Comparison of ENCODE assay signal across 1 cellular context in the genomic region with DNA sequence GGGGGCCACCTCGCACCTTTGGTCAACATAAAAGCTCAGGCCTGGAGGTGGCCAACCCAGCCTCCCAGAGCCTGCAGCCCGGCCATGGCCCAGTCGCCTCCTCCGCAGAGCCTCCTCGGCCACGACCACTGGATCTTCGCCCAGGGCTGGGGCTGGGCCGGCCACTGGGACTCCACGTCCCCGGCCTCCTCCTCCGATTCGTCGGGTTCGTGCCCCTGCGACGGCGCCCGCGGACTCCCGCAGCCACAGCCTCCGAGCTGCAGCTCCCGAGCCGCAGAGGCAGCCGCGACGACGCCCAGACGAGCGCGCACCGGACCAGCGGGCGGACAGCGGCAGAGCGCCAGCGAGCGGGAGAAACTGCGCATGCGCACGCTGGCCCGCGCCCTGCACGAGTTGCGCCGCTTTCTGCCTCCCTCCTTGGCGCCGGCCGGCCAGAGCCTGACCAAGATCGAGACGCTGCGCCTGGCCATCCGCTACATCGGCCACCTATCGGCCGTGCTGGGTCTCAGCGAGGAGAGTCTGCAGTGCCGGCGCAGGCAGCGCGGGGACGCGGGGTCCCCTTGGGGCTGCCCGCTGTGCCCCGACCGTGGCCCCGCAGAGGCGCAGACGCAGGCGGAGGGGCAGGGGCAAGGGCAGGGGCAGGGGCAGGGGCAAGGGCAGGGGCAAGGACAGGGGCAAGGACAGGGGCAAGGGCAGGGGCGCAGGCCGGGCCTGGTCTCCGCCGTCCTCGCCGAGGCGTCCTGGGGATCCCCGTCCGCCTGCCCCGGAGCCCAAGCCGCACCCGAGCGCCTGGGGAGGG.
TF ChIP-seq lines count a peak whose summit lies in the region.

A gene with protein sequence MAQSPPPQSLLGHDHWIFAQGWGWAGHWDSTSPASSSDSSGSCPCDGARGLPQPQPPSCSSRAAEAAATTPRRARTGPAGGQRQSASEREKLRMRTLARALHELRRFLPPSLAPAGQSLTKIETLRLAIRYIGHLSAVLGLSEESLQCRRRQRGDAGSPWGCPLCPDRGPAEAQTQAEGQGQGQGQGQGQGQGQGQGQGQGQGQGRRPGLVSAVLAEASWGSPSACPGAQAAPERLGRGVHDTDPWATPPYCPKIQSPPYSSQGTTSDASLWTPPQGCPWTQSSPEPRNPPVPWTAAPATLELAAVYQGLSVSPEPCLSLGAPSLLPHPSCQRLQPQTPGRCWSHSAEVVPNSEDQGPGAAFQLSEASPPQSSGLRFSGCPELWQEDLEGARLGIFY (plus strand): TSS at position 59 of the 799 bp plus-strand sequence. CDS start 26 bp downstream, at position 85.

TF ChIP-seq in H1, 55 proteins besides CTCF, POLR2A, EP300 and RAD21:
- peak; percentile 78 for TF ChIP-seq NRF1 (IDR thresholded peaks at IDR 0.05; ENCODE audit: low read depth, low read length)
- TF ChIP-seq CTBP2 (IDR thresholded peaks at IDR 0.05; ENCODE audit: borderline replicate concordance, insufficient read depth, insufficient read length, low read length): no peak
- TF ChIP-seq ASH2L (IDR thresholded peaks at IDR 0.05; ENCODE audit: low read length): peak; percentile 38
- peak; percentile 33 for TF ChIP-seq TAF7 (optimal IDR thresholded peaks at IDR 0.05; ENCODE audit: borderline replicate concordance, low read depth, low read length)
- TF ChIP-seq PHF8 (conservative IDR thresholded peaks at IDR 0.05; ENCODE audit: low read depth, low read length): no peak
- TF ChIP-seq KDM4A (IDR thresholded peaks at IDR 0.05; ENCODE audit: low read depth, low read length, severe bottlenecking): peak; percentile 81
- TF ChIP-seq NANOG (IDR thresholded peaks at IDR 0.05; ENCODE audit: insufficient read depth, low read depth, low read length, poor library complexity, severe bottlenecking): peak; percentile 28
- TF ChIP-seq, protein P1, sequence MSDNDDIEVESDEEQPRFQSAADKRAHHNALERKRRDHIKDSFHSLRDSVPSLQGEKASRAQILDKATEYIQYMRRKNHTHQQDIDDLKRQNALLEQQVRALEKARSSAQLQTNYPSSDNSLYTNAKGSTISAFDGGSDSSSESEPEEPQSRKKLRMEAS (IDR thresholded peaks at IDR 0.05): peak; percentile 97
- TF ChIP-seq, protein P2, sequence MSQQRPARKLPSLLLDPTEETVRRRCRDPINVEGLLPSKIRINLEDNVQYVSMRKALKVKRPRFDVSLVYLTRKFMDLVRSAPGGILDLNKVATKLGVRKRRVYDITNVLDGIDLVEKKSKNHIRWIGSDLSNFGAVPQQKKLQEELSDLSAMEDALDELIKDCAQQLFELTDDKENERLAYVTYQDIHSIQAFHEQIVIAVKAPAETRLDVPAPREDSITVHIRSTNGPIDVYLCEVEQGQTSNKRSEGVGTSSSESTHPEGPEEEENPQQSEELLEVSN (IDR thresholded peaks at IDR 0.05): peak; percentile 99
- TF ChIP-seq CEBPB (IDR thresholded peaks at IDR 0.05; ENCODE audit: low read depth, low read length): no peak
- peak; percentile 22; the same call in 1 of the 2 replicates for TF ChIP-seq GABPA (IDR thresholded peaks at IDR 0.05; ENCODE audit: borderline replicate concordance, insufficient read depth, low read length)
- peak; percentile 50; the same call in 1 of the 2 replicates for TF ChIP-seq RBBP5 (IDR thresholded peaks at IDR 0.05; ENCODE audit: borderline replicate concordance, low read depth, low read length)
- no peak for TF ChIP-seq HDAC2 (IDR thresholded peaks at IDR 0.05; ENCODE audit: borderline replicate concordance in 1 of 2, low read depth in 2 of 2, low read length in 2 of 2)
- TF ChIP-seq BRCA1 (IDR thresholded peaks at IDR 0.05; ENCODE audit: low read depth, low read length): no peak
